In genomic region chr7:47153076-47153475, GRCh38 we compare ENCODE assay signal across 10 cellular contexts.
DNase-seq lines count a peak whose midpoint lies in the region; ATAC-seq and TF ChIP-seq lines count a peak whose summit lies in the region.
"Had no signal": no experiment of that assay in that cellular context is flagged by ENCODE, and none has a peak within 500 bp of the region (broad histone marks: within the 10 kb centered on the region; RNA-seq: fewer than 3 reads in every experiment).

No MANE protein-coding gene starts in this region.

- H3K4me1 ChIP-seq in cardiac muscle cell (ENCODE audit: low read depth) (peaks cover 12% of the 10 kb centered on the region), right atrium auricular region (peaks cover 0 to 13% of the 10 kb centered on the region in 2 donors)

- no peaks in the 10 kb centered on the region for H3K36me3 ChIP-seq in cardiac muscle cell
- H3K36me3 ChIP-seq in right atrium auricular region = no peaks in the 10 kb centered on the region
- H3K36me3 ChIP-seq: WERI-Rb-1 had no signal

- no peaks in the 10 kb centered on the region for H3K9me3 ChIP-seq in cardiac muscle cell (ENCODE audit: low read depth)
- no peaks in the 10 kb centered on the region for H3K9me3 ChIP-seq in right atrium auricular region

- ATAC-seq in GM18520 (IDR thresholded peaks at IDR 0.05; ENCODE audit: unreplicated experiment) (no peak), GM21390 (IDR thresholded peaks at IDR 0.05; ENCODE audit: unreplicated experiment) (no peak)

- TF ChIP-seq CTCF in cardiac muscle cell (IDR thresholded peaks at IDR 0.05; ENCODE audit: low read depth, low read length) = no peak
- no peak for TF ChIP-seq CTCF in right atrium auricular region (IDR thresholded peaks at IDR 0.05)
- no peak for TF ChIP-seq CTCF in GM10248 (IDR thresholded peaks at IDR 0.05; ENCODE audit: control extremely low read depth, extremely low read depth, low read depth, missing control alignments)

- H3K27ac ChIP-seq in cardiac muscle cell (no peak overlapping the region), right atrium auricular region (no peak overlapping the region)
- H3K27ac ChIP-seq: WERI-Rb-1 had no signal

- DNase-seq in cardiac muscle cell (ENCODE audit: low read depth in 1 of 2, low spot score in 1 of 2) (peak; percentile 29 to 94), right atrium auricular region (ENCODE audit: low spot score) (no peak), SW480 (ENCODE audit: low spot score) (peak; percentile 51), hepatic stellate cell (ENCODE audit: low spot score) (peak; percentile 41), GM10248 (ENCODE audit: extremely low spot score) (no peak)
- no peak for DNase-seq in stimulated activated CD4-positive, alpha-beta T cell treated with anti-CD3 and anti-CD28 coated beads, Interleukin-4, amount 100 ng/mL, for 1 hour
- DNase-seq: CD8-positive, alpha-beta memory T cell; WERI-Rb-1 had no signal

- no peaks in the 10 kb centered on the region for H3K27me3 ChIP-seq in cardiac muscle cell
- H3K27me3 ChIP-seq in right atrium auricular region = no peaks in the 10 kb centered on the region

- POLR2A ChIA-PET in GM10248 (lab: Yijun Ruan, JAX) = no interaction called here

- CTCF ChIA-PET in GM10248 (lab: Yijun Ruan, JAX) = interaction anchor here (0.8 to 1.0 kb wide), 2 partner anchors 10 kb away, joined by 3 to 4 read pairs; no protein-coding TSS in a partner anchor

- no peak overlapping the region for H3K4me3 ChIP-seq in cardiac muscle cell
- no peak overlapping the region for H3K4me3 ChIP-seq in right atrium auricular region

Comparison
In these comparisons a context has a peak if more than half of its experiments do, and no peak if none do; other contexts are left out.
1. DNase-seq: peak in cardiac muscle cell (2 of 2), SW480 (single experiment) and hepatic stellate cell (single experiment); none in right atrium auricular region (single experiment), GM10248 (single experiment) and stimulated activated CD4-positive, alpha-beta T cell treated with anti-CD3 and anti-CD28 coated beads, Interleukin-4, amount 100 ng/mL, for 1 hour (single experiment).